Comparison of ENCODE assay signal across 2 cellular contexts in the genomic region with DNA sequence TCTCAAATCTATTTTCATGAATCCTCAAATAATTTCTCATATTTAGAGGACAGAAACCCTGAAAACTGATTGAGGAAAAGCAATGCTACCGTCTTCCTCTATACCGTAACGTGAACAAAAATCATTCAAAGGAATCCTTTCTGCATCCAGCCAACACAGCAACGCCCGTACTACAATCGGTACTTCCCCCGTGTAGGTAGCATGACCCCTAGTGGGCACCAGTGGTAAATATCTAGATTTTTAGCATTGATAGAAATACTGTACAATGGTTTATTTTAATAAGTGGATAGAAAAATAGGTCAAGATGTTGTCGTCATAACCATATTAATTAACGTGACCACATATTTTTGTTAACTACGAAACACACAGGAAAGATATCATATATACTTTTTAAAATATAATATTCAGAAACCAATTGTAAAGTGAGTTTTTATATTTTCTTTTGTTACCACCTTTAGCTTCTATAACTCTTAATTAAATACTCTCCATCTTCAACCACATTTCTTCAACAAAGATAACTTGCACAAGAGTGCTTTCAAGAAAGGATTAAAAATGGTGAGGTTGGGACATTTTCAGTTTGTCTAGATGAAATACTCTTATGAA.
TF ChIP-seq lines count a peak whose summit lies in the region.

No MANE protein-coding gene starts in this region.

TF ChIP-seq in GM23338, 12 proteins besides CTCF, POLR2A, EP300 and RAD21 (continued from another document):
- no peak for TF ChIP-seq ZNF114 (CRISPR knock-in tag; IDR thresholded peaks at IDR 0.05)
- no peak for TF ChIP-seq ZNF462 (CRISPR knock-in tag; IDR thresholded peaks at IDR 0.05)
- no peak for TF ChIP-seq NANOG (IDR thresholded peaks at IDR 0.05; ENCODE audit: borderline replicate concordance)
- no peak for TF ChIP-seq ZNF331 (CRISPR knock-in tag; IDR thresholded peaks at IDR 0.05; ENCODE audit: low read depth)
- TF ChIP-seq POLR2AphosphoS5 (IDR thresholded peaks at IDR 0.05; ENCODE audit: low read depth), result no peak
- TF ChIP-seq EZH2phosphoT487 (IDR thresholded peaks at IDR 0.05; ENCODE audit: unreplicated experiment), result no peak
- no peak for TF ChIP-seq EZH2 (IDR thresholded peaks at IDR 0.05; ENCODE audit: low read depth, unreplicated experiment)
TF ChIP-seq in GM23338: peak in this region for 0.

TF ChIP-seq in SK-N-SH treated with all-trans-retinoic acid at 6 μM for 48 hours, 23 proteins besides CTCF, POLR2A, EP300 and RAD21 (continued from another document):
- TF ChIP-seq POU6F1 (CRISPR knock-in tag; IDR thresholded peaks at IDR 0.05; ENCODE audit: borderline replicate concordance, low read depth) (no peak), CSDC2 (CRISPR knock-in tag; IDR thresholded peaks at IDR 0.05) (no peak), CSRNP3 (CRISPR knock-in tag; IDR thresholded peaks at IDR 0.05) (no peak), BACH2 (CRISPR knock-in tag; IDR thresholded peaks at IDR 0.05; ENCODE audit: borderline replicate concordance) (no peak)
